23 cellular contexts compared by ENCODE assay signal in genomic region chr13:73258396-73258795, GRCh38.
A peak's percentile ranks its signal among the peaks of the same experiment; 100 is the strongest.
DNase-seq lines count a peak whose midpoint lies in the region; ATAC-seq and TF ChIP-seq lines count a peak whose summit lies in the region.
"Had no signal": no experiment of that assay in that cellular context is flagged by ENCODE, and none has a peak within 500 bp of the region (broad histone marks: within the 10 kb centered on the region; RNA-seq: fewer than 3 reads in every experiment).

No MANE protein-coding gene starts in this region.

- peaks cover 2% of the 10 kb centered on the region for H3K27me3 Mint-ChIP-seq in endothelial cell (ENCODE audit: unreplicated experiment)
- peaks cover 0 to 13% (median 0%) of the 10 kb centered on the region in 5 donors for H3K27me3 Mint-ChIP-seq in naive thymus-derived CD4-positive, alpha-beta T cell
- H3K27me3 Mint-ChIP-seq: B cell had no signal

- CTCF ChIA-PET in naive thymus-derived CD4-positive, alpha-beta T cell (lab: Charles Lee), result no interaction called here

- DNase-seq in left ventricle myocardium inferior, result no peak
- DNase-seq in heart left ventricle, result no peak
- DNase-seq in endothelial cell (ENCODE audit: low spot score), result no peak
- DNase-seq in naive thymus-derived CD4-positive, alpha-beta T cell, result no peak
- DNase-seq in GM19238 (ENCODE audit: insufficient read length, low spot score), result no peak
- no peak for DNase-seq in dedifferentiated amniotic fluid mesenchymal stem cell (ENCODE audit: extremely low spot score)
- DNase-seq: CD8-positive, alpha-beta memory T cell; DMS79 treated with DMSO at 0.1 percent for 48 hours; Karpas-422; MM.1S; NCI-H1105; NCI-H1694 treated with DMSO at 0.1 percent for 48 hours; NCI-H2107; NCI-H226; NCI-H526; SHP77 had no signal

- TF ChIP-seq CTCF in left ventricle myocardium inferior (IDR thresholded peaks at IDR 0.05; ENCODE audit: borderline replicate concordance) (no peak), heart left ventricle (IDR thresholded peaks at IDR 0.05) (no peak), endothelial cell (IDR thresholded peaks at IDR 0.05; ENCODE audit: unreplicated experiment) (no peak)

- H3K36me3 ChIP-seq in left ventricle myocardium inferior (no peaks in the 10 kb centered on the region), heart left ventricle (no peaks in the 10 kb centered on the region)
- no peaks in the 10 kb centered on the region for H3K36me3 ChIP-seq in naive thymus-derived CD4-positive, alpha-beta T cell (ENCODE audit: control insufficient read depth in 2 of 3, insufficient read depth in 3 of 3, low read length in 3 of 3)

- TF ChIP-seq POLR2A in heart left ventricle (IDR thresholded peaks at IDR 0.05), result no peak

- H3K9me3 ChIP-seq in left ventricle myocardium inferior (replicated peaks) (no peaks in the 10 kb centered on the region), heart left ventricle (no peaks in the 10 kb centered on the region)
- no peaks in the 10 kb centered on the region for H3K9me3 ChIP-seq in naive thymus-derived CD4-positive, alpha-beta T cell (ENCODE audit: control insufficient read depth in 2 of 3, low read length in 3 of 3)

- H3K4me1 Mint-ChIP-seq in endothelial cell (ENCODE audit: unreplicated experiment), result peaks cover 19% of the 10 kb centered on the region
- H3K4me1 Mint-ChIP-seq in naive thymus-derived CD4-positive, alpha-beta T cell, result peaks cover 0 to 2% (median 0%) of the 10 kb centered on the region in 7 donors
- H3K4me1 Mint-ChIP-seq: B cell; CD8-positive, alpha-beta memory T cell had no signal

- H3K4me1 ChIP-seq in left ventricle myocardium inferior (no peaks in the 10 kb centered on the region), heart left ventricle (peaks cover 0 to 3% (median 0%) of the 10 kb centered on the region in 12 donors)
- no peaks in the 10 kb centered on the region for H3K4me1 ChIP-seq in naive thymus-derived CD4-positive, alpha-beta T cell (ENCODE audit: control insufficient read depth in 2 of 2, insufficient read depth in 2 of 2, low read length in 2 of 2)

- peak overlapping the region; percentile 47 for H3K27ac ChIP-seq in left ventricle myocardium inferior (replicated peaks)
- peak overlapping the region in 3 of 12 donors; percentile 9 to 57 (median 11) for H3K27ac ChIP-seq in heart left ventricle
- no peak overlapping the region for H3K27ac ChIP-seq in naive thymus-derived CD4-positive, alpha-beta T cell (ENCODE audit: low read depth, low read length)
- H3K27ac ChIP-seq: 22Rv1 had no signal

- no peaks in the 10 kb centered on the region for H3K27me3 ChIP-seq in left ventricle myocardium inferior (ENCODE audit: low read depth)
- no peaks in the 10 kb centered on the region for H3K27me3 ChIP-seq in heart left ventricle
- H3K27me3 ChIP-seq in naive thymus-derived CD4-positive, alpha-beta T cell (ENCODE audit: control insufficient read depth in 2 of 2, insufficient read depth in 2 of 2, low read length in 2 of 2), result no peaks in the 10 kb centered on the region

- peak overlapping the region; percentile 81 for H3K27ac Mint-ChIP-seq in endothelial cell (ENCODE audit: unreplicated experiment)
- no peak overlapping the region for H3K27ac Mint-ChIP-seq in naive thymus-derived CD4-positive, alpha-beta T cell
- H3K27ac Mint-ChIP-seq: B cell; CD8-positive, alpha-beta memory T cell; GM23338 had no signal

- H3K4me3 ChIP-seq in left ventricle myocardium inferior (no peak overlapping the region), heart left ventricle (no peak overlapping the region)
- H3K4me3 ChIP-seq in naive thymus-derived CD4-positive, alpha-beta T cell (ENCODE audit: low read length), result no peak overlapping the region
- H3K4me3 ChIP-seq: GM23338 had no signal

- ATAC-seq in heart left ventricle (no peak), HG02571 (IDR thresholded peaks at IDR 0.05; ENCODE audit: unreplicated experiment) (no peak), HG03457 (IDR thresholded peaks at IDR 0.05; ENCODE audit: unreplicated experiment) (no peak)
- ATAC-seq in naive thymus-derived CD4-positive, alpha-beta T cell, result peak; percentile 32
- ATAC-seq: HCT116, SK-N-SH treated with all-trans-retinoic acid at 6 μM for 48 hours had no signal

- 49 to 53% (median 51%) methylated on average over 4 of the region's 4 CpGs for WGBS in heart left ventricle, 4 donors

- no peaks in the 10 kb centered on the region for H3K36me3 Mint-ChIP-seq in endothelial cell (ENCODE audit: low read depth, unreplicated experiment)
- no peaks in the 10 kb centered on the region for H3K36me3 Mint-ChIP-seq in naive thymus-derived CD4-positive, alpha-beta T cell
- H3K36me3 Mint-ChIP-seq: CD8-positive, alpha-beta memory T cell had no signal

- POLR2A ChIA-PET in naive thymus-derived CD4-positive, alpha-beta T cell (lab: Charles Lee), result no interaction called here

- H3K4me3 Mint-ChIP-seq in endothelial cell (ENCODE audit: unreplicated experiment), result no peak overlapping the region
- H3K4me3 Mint-ChIP-seq in naive thymus-derived CD4-positive, alpha-beta T cell, result no peak overlapping the region
- H3K4me3 Mint-ChIP-seq: B cell; CD8-positive, alpha-beta memory T cell; GM23338 had no signal

- H3K9me3 Mint-ChIP-seq in endothelial cell (ENCODE audit: unreplicated experiment), result no peaks in the 10 kb centered on the region
- peaks cover 0 to 3% (median 0%) of the 10 kb centered on the region in 11 donors for H3K9me3 Mint-ChIP-seq in naive thymus-derived CD4-positive, alpha-beta T cell
- H3K9me3 Mint-ChIP-seq: CD8-positive, alpha-beta memory T cell; GM23338 had no signal

- intact Hi-C loops in left ventricle myocardium inferior (cut with micrococcal nuclease), result no loop called here
- intact Hi-C loops in heart left ventricle (cut with DNase I), result no loop called here
- intact Hi-C loops in naive thymus-derived CD4-positive, alpha-beta T cell (cut with micrococcal nuclease), result no loop called here
